In genomic region chr4:99949034-99949998, GRCh38 we compare ENCODE assay signal across 8 cellular contexts. TPM values are rescaled to one million over a fixed set of nuclear protein-coding genes. Genes with fewer than 3 reads are reported as not detected.
DNase-seq lines count a peak whose midpoint lies in the region; ATAC-seq, FAIRE-seq and TF ChIP-seq lines count a peak whose summit lies in the region.

No MANE protein-coding gene starts in this region.

- TF ChIP-seq CTCF in GM10266 (IDR thresholded peaks at IDR 0.05; ENCODE audit: control insufficient read depth, insufficient read depth, low read depth, missing control alignments) (peak; percentile 90), cardiac muscle cell (IDR thresholded peaks at IDR 0.05; ENCODE audit: low read depth, low read length) (peak; percentile 93), pancreas (IDR thresholded peaks at IDR 0.05) (peak; percentile 56 to 82 (median 72)), tibial artery (IDR thresholded peaks at IDR 0.05) (peak; percentile 75 to 78)

- peak overlapping the region; percentile 89 for H3K4me3 ChIP-seq in cardiac muscle cell
- H3K4me3 ChIP-seq in pancreas = peak overlapping the region; percentile 65 to 85 (median 78)
- H3K4me3 ChIP-seq in tibial artery = peak overlapping the region; percentile 74 to 90

- no peak for FAIRE-seq in pancreas (lab: Jason Lieb, UNC)

- DNase-seq in GM10266 (ENCODE audit: extremely low spot score) = peak; percentile 86
- DNase-seq in NCI-H1105 (lab: John Stamatoyannopoulos, UW) = peak; percentile 83
- peak; percentile 85 for DNase-seq in activated naive CD8-positive, alpha-beta T cell treated with anti-CD3 and anti-CD28 coated beads, Interleukin-2, amount 50 U/mL, for 16 hours (ENCODE audit: low read depth, low spot score)
- DNase-seq in cardiac muscle cell (ENCODE audit: low read depth in 1 of 2, low spot score in 1 of 2) = peak; percentile 96 to 97
- peak; percentile 83 to 90 (median 86) for DNase-seq in pancreas
- peak; percentile 92 to 95 for DNase-seq in tibial artery

- H3K36me3 ChIP-seq in cardiac muscle cell (peaks cover 6% of the 10 kb centered on the region), pancreas (no peaks in the 10 kb centered on the region), tibial artery (no peaks in the 10 kb centered on the region)

- ATAC-seq in HG02642 (IDR thresholded peaks at IDR 0.05; ENCODE audit: poor library complexity, unreplicated experiment) = peak; percentile 25
- peak; percentile 48 for ATAC-seq in SK-N-SH treated with all-trans-retinoic acid at 6 μM for 48 hours
- peak; percentile 33 to 70 (median 57) for ATAC-seq in pancreas

- H3K9me3 ChIP-seq in cardiac muscle cell (ENCODE audit: low read depth) = no peaks in the 10 kb centered on the region
- no peaks in the 10 kb centered on the region for H3K9me3 ChIP-seq in pancreas
- no peaks in the 10 kb centered on the region for H3K9me3 ChIP-seq in tibial artery

- H3K27me3 ChIP-seq in cardiac muscle cell (no peaks in the 10 kb centered on the region), pancreas (no peaks in the 10 kb centered on the region), tibial artery (no peaks in the 10 kb centered on the region)

- H3K4me1 ChIP-seq in cardiac muscle cell (ENCODE audit: low read depth) (peaks cover 16% of the 10 kb centered on the region), pancreas (peaks cover 4 to 31% (median 21%) of the 10 kb centered on the region in 3 donors), tibial artery (peaks cover 0 to 45% (median 19%) of the 10 kb centered on the region in 4 donors)

- intact Hi-C loops in pancreas (cut with DNase I) (loop anchor here in 1 of 3 donors (10.0 kb wide), 1 partner anchor 135 kb away; the partner anchor contains the start of gene DAPP1), tibial artery (cut with DNase I; ENCODE audit: low total_unique reads) (loop anchor here (5.0 kb wide), 2 partner anchors 57 to 387 kb away; partner anchors contain the start of genes LAMTOR3 and TRMT10A)

- H3K27ac ChIP-seq in cardiac muscle cell (peak overlapping the region; percentile 95), pancreas (peak overlapping the region; percentile 28 to 95 (median 70)), tibial artery (peak overlapping the region; percentile 96 to 97)

- 0 to 1% methylated on average over 78 to 98 of the region's 98 CpGs for WGBS in pancreas, 2 donors

TF ChIP-seq in SK-N-SH treated with all-trans-retinoic acid at 6 μM for 48 hours, 23 proteins besides CTCF, POLR2A, EP300 and RAD21:
- TF ChIP-seq ZNF565 (CRISPR knock-in tag; conservative IDR thresholded peaks at IDR 0.05; ENCODE audit: low read depth) (no peak), ZNF8 (CRISPR knock-in tag; IDR thresholded peaks at IDR 0.05) (no peak), BACH2 (CRISPR knock-in tag; IDR thresholded peaks at IDR 0.05; ENCODE audit: borderline replicate concordance) (no peak), ZNF70 (CRISPR knock-in tag; IDR thresholded peaks at IDR 0.05) (no peak), PPARA (CRISPR knock-in tag; IDR thresholded peaks at IDR 0.05; ENCODE audit: borderline replicate concordance) (no peak), RARB (CRISPR knock-in tag; IDR thresholded peaks at IDR 0.05) (no peak), PATZ1 (CRISPR knock-in tag; IDR thresholded peaks at IDR 0.05; ENCODE audit: borderline replicate concordance) (no peak), SNAI2 (CRISPR knock-in tag; IDR thresholded peaks at IDR 0.05) (no peak), TCF4 (CRISPR knock-in tag; IDR thresholded peaks at IDR 0.05; ENCODE audit: borderline replicate concordance) (no peak), TSHZ2 (CRISPR knock-in tag; IDR thresholded peaks at IDR 0.05) (no peak), ARNTL (CRISPR knock-in tag; IDR thresholded peaks at IDR 0.05; ENCODE audit: borderline replicate concordance, low read depth) (no peak), CSRNP3 (CRISPR knock-in tag; IDR thresholded peaks at IDR 0.05) (no peak), GLIS3 (CRISPR knock-in tag; IDR thresholded peaks at IDR 0.05) (no peak), ZFP3 (CRISPR knock-in tag; IDR thresholded peaks at IDR 0.05) (no peak), TOX (CRISPR knock-in tag; IDR thresholded peaks at IDR 0.05; ENCODE audit: borderline replicate concordance) (no peak), OSR1 (CRISPR knock-in tag; IDR thresholded peaks at IDR 0.05) (no peak), ESRRG (CRISPR knock-in tag; IDR thresholded peaks at IDR 0.05) (no peak), POU6F1 (CRISPR knock-in tag; IDR thresholded peaks at IDR 0.05; ENCODE audit: borderline replicate concordance, low read depth) (no peak), ZC3H10 (CRISPR knock-in tag; IDR thresholded peaks at IDR 0.05) (no peak), ISL1 (CRISPR knock-in tag; IDR thresholded peaks at IDR 0.05) (no peak)
TF ChIP-seq in SK-N-SH treated with all-trans-retinoic acid at 6 μM for 48 hours: peak in this region for 0.

RNA-seq across cellular contexts. Expression of gene H2AZ1, which starts 0.8 kb away (rescaled TPM):
- total RNA-seq in cardiac muscle cell (123 and 130 TPM in 2 replicates), pancreas (10 to 100 TPM; 25.1 to 68.3 (median 43.7) TPM)
- polyA plus RNA-seq in cardiac muscle cell (452 and 530 TPM in 2 replicates), pancreas (10 to 100 TPM; 33.8 to 91.5 TPM)

RNA-seq across cellular contexts. Expression of gene DNAJB14, which starts 2.9 kb away (rescaled TPM):
- total RNA-seq in cardiac muscle cell = 15.3 and 25.5 TPM in 2 replicates
- polyA plus RNA-seq in cardiac muscle cell = 18.1 and 24.6 TPM in 2 replicates
- total RNA-seq in pancreas = 10 to 100 TPM; 10.1 to 23.7 (median 15.1) TPM
- polyA plus RNA-seq in pancreas = 1 to 10 TPM; 3.6 to 8.3 TPM

RNA-seq across cellular contexts. Expression of gene LAMTOR3, which starts 55.1 kb away (rescaled TPM):
- total RNA-seq in cardiac muscle cell (24.8 and 36.0 TPM in 2 replicates), pancreas (10 to 100 TPM in 5 of 6 donors, 1 to 10 TPM in 1; 8.4 to 25.6 (median 15.2) TPM)
- polyA plus RNA-seq in cardiac muscle cell (63.0 and 77.1 TPM in 2 replicates), pancreas (10 to 100 TPM; 26.5 to 38.7 TPM)

Comparison
In these comparisons a context has a peak if more than half of its experiments do, and no peak if none do; other contexts are left out.
1. Peak in every context shown above with its lines: DNase-seq, ATAC-seq, H3K4me3 ChIP-seq and H3K27ac ChIP-seq.